13 cellular contexts compared by ENCODE assay signal in genomic region chr18:31177369-31177768, GRCh38. TPM values are rescaled to one million over a fixed set of nuclear protein-coding genes. Genes with fewer than 3 reads are reported as not detected.
"Had no signal": no experiment of that assay in that cellular context is flagged by ENCODE, and none has a peak within 500 bp of the region (broad histone marks: within the 10 kb centered on the region; RNA-seq: fewer than 3 reads in every experiment).

No MANE protein-coding gene starts in this region.

RNA-seq across cellular contexts. Expression of gene DSC1, which starts 14.7 kb away (rescaled TPM):
- total RNA-seq: activated T-cell treated with anti-CD3 and anti-CD28 coated beads, Interleukin-2, amount 50 U/mL, for 4 hours; activated T-helper 1 cell treated with anti-CD3 and anti-CD28 coated beads, Interleukin-12 subunit alpha, Interleukin-12 subunit beta, Interleukin-2, Interleukin-4 antibody, amounts not matched to agents 30 ng/mL and 10 ng/mL and 1 ng/mL, durations not matched to agents 14 hours and 24 hours and 36 hours; activated T-helper 17 cell treated with anti-CD3 and anti-CD28 coated beads, Interleukin-2, amount 50 U/mL, for 72 hours; activated T-helper 2 cell treated with anti-CD3 and anti-CD28 coated beads, Interferon-gamma antibody, Interleukin-2, Interleukin-4, amounts not matched to agents 10 μg/mL and 5 μg/mL and 100 μg/mL, durations not matched to agents 14 hours and 24 hours and 36 hours; adrenal gland; aorta; ascending aorta; body of pancreas; bronchial epithelial cell; cardiac muscle cell; cerebellum; chondrocyte had no signal
- polyA plus RNA-seq: adipose tissue, adrenal gland, aorta, cardiac muscle cell had no signal
